11 cellular contexts compared by ENCODE assay signal in the genomic region with DNA sequence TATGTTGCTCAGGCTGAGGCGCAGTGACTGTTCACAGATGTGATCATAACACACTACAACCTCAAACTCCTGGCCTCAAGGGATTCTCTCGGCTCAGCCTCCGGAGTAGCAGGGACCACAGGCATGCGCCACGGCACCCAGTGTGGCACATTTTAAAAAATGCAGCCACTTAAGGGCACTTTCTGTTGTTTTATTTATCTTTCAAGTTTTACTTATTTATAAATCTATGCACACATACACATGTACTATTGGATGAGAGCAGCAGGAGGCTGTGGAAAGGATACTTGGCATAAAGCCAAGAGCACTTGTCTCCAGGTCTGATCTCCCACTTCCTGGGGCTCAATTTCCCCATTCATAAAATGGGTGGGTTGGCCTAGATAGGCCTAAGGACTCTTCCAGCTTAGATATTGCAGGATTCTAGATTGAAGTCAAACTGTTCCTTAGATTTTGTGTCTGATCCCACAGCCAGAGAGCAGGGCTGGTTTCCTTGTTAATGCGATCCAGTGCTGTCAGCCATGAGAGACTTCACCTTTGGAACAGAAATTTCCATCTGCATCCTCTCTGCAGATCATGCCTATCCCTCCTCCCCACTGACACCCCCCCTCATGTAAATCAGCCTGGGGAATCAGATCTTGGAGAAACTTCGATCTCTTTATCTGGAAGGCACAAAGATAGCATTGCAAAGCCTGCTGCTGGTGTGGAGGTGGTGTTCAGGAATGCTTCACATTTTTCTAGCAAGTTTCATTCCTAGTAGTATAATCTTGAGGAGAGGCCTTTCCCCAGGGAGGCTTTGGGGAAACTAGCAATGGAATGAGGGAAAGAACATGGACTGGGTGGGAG. TPM values are rescaled to one million over a fixed set of nuclear protein-coding genes. Genes with fewer than 3 reads are reported as not detected.
A peak's percentile ranks its signal among the peaks of the same experiment; 100 is the strongest.
DNase-seq lines count a peak whose midpoint lies in the region; ATAC-seq, FAIRE-seq and TF ChIP-seq lines count a peak whose summit lies in the region.
"Had no signal": no experiment of that assay in that cellular context is flagged by ENCODE, and none has a peak within 500 bp of the region (broad histone marks: within the 10 kb centered on the region; RNA-seq: fewer than 3 reads in every experiment).

No MANE protein-coding gene starts in this region.

- H3K36me3 Mint-ChIP-seq in T-helper 17 cell (ENCODE audit: low read depth) = no peaks in the 10 kb centered on the region

- 85% methylated on average over 7 of the region's 7 CpGs for WGBS in A549 (ENCODE audit: missing lambda C conversion rate)

- H3K36me3 ChIP-seq in MG63 = no peaks in the 10 kb centered on the region

- TF ChIP-seq EP300 in A549 (IDR thresholded peaks at IDR 0.05) = no peak

- DNase-seq in A549 (ENCODE audit: low read depth in 1 of 2, low spot score in 1 of 2) (no peak), DMS53 treated with DMSO at 0.1 percent for 48 hours (lab: John Stamatoyannopoulos, UW; ENCODE audit: unreplicated experiment) (peak; percentile 29), T-helper 17 cell (no peak), left kidney (ENCODE audit: low read depth, low spot score) (peak; percentile 35), Kasumi-1 (lab: John Stamatoyannopoulos, UW) (no peak), HTR-8/SVneo (ENCODE audit: insufficient read length, low spot score) (no peak), MG63 (no peak), G401 (ENCODE audit: low spot score) (no peak)
- DNase-seq: NCI-H187 treated with DMSO at 0.1 percent for 48 hours had no signal

- TF ChIP-seq RAD21 in A549 (conservative IDR thresholded peaks at IDR 0.05 in 1 of 2, IDR thresholded peaks at IDR 0.05 in 1 of 2) = no peak

- TF ChIP-seq POLR2A in A549 (IDR thresholded peaks at IDR 0.05; ENCODE audit: low read length) = no peak

- peak overlapping the region; percentile 38; the same call in 2 of the 3 replicates for H3K4me2 ChIP-seq in A549

- no peak for TF ChIP-seq CTCF in A549 (IDR thresholded peaks at IDR 0.05)

- H3K4me3 Mint-ChIP-seq in T-helper 17 cell = no peak overlapping the region

- peaks cover 30% of the 10 kb centered on the region for H3K4me1 Mint-ChIP-seq in T-helper 17 cell

- no peaks in the 10 kb centered on the region for H3K27me3 Mint-ChIP-seq in T-helper 17 cell

- H3K27me3 ChIP-seq in MG63 = no peaks in the 10 kb centered on the region

- peaks cover 38% of the 10 kb centered on the region for H3K4me1 ChIP-seq in A549

- CTCF ChIA-PET in A549 (lab: Yijun Ruan, JAX) = no interaction called here

- in situ Hi-C loops in G401 (cut with HindIII; ENCODE audit: low sequenced_read_pairs) = no loop called here

- no peak for FAIRE-seq in A549 (lab: Jason Lieb, UNC)
- FAIRE-seq in HTR-8/SVneo (lab: Jason Lieb, UNC) = no peak
- FAIRE-seq: H54, TTC549 had no signal

- peak overlapping the region; percentile 15 to 54; a peak in 4 of 6 replicates for H3K27ac ChIP-seq in A549

- H3K27ac Mint-ChIP-seq in T-helper 17 cell = peak overlapping the region; percentile 87

- ATAC-seq in A549 (peak in 1 of 2 experiments; percentile 21; a peak in 2 of 6 replicates), T-helper 17 cell (no peak)

- H3K4me3 ChIP-seq in A549 (no peak overlapping the region), MG63 (no peak overlapping the region)

- H3K9me3 ChIP-seq in A549 (no peaks in the 10 kb centered on the region), T-helper 17 cell (ENCODE audit: control insufficient read depth, low read length, poor library complexity, severe bottlenecking) (no peaks in the 10 kb centered on the region), MG63 (no peaks in the 10 kb centered on the region)

- POLR2A ChIA-PET in A549 (lab: Yijun Ruan, JAX) = interaction anchor here (1.5 to 3.8 kb wide), 2 partner anchors 12 to 13 kb away, joined by 10 to 17 read pairs; no protein-coding TSS in a partner anchor

TF ChIP-seq in A549, 52 proteins besides CTCF, POLR2A, EP300 and RAD21:
- TF ChIP-seq NR3C1 (IDR thresholded peaks at IDR 0.05) (no peak), MAZ (IDR thresholded peaks at IDR 0.05; ENCODE audit: borderline replicate concordance, low read depth, low read length) (no peak), KDM1A (IDR thresholded peaks at IDR 0.05; ENCODE audit: low read depth) (no peak), BHLHE40 (IDR thresholded peaks at IDR 0.05; ENCODE audit: low read depth, low read length) (no peak), POLR2AphosphoS2 (conservative IDR thresholded peaks at IDR 0.05; ENCODE audit: low read length) (no peak), HEYL (CRISPR knock-in tag; IDR thresholded peaks at IDR 0.05) (no peak), CBX2 (IDR thresholded peaks at IDR 0.05; ENCODE audit: borderline replicate concordance, low read depth) (no peak)

RNA-seq across cellular contexts. Expression of a gene that starts 24.7 kb away (rescaled TPM):
- polyA plus RNA-seq in A549 (2011; rRNA removed) (86.8 and 134 TPM in 2 replicates), A549 (2017; fragmentation: RNase III; extraction: RNeasy Plus Mini Kit Qiagen cat#74134 plus additional on column Dnase treatment) (284 to 310 TPM (median 304 TPM) in 3 replicates)
- 207 and 256 TPM in 2 replicates for polyA plus RNA-seq in A549 (2012; cell fraction: cytosol; rRNA removed)
- polyA plus RNA-seq in A549 (2012; cell fraction: nucleus; rRNA removed) = 280 and 285 TPM in 2 replicates
- polyA minus RNA-seq in A549 (2011; rRNA and poly(A)+ RNA removed) = 92.8 and 115 TPM in 2 replicates
- total RNA-seq in T-helper 17 cell = 100 to 1,000 TPM; 334 to 345 TPM
- total RNA-seq in MG63 (2014; rRNA removed; shearing (Covaris generic); ENCODE audit: low replicate concordance) = 92.9 and 104 TPM in 2 replicates
- 150 and 167 TPM in 2 replicates for total RNA-seq in G401 (2014; rRNA removed; shearing (Covaris generic))

Comparison
In these comparisons a context has a peak if more than half of its experiments do, and no peak if none do; other contexts are left out.
1. DNase-seq: peak in DMS53 treated with DMSO at 0.1 percent for 48 hours (single experiment) and left kidney (single experiment); none in A549 (0 of 2), T-helper 17 cell (0 of 3), Kasumi-1 (0 of 2), HTR-8/SVneo (single experiment), MG63 (single experiment) and G401 (single experiment).